Comparison of ENCODE assay signal across 26 cellular contexts in genomic region chr7:129875160-129875559, GRCh38.
DNase-seq lines count a peak whose midpoint lies in the region; ATAC-seq, FAIRE-seq and TF ChIP-seq lines count a peak whose summit lies in the region.
"Had no signal": no experiment of that assay in that cellular context is flagged by ENCODE, and none has a peak within 500 bp of the region (broad histone marks: within the 10 kb centered on the region; RNA-seq: fewer than 3 reads in every experiment).

No MANE protein-coding gene starts in this region.

- WGBS in esophagus squamous epithelium, 2 donors: 48 to 59% methylated on average over 2 of the region's 2 CpGs
- WGBS in psoas muscle, 3 donors: 68 to 85% (median 80%) methylated on average over 2 of the region's 2 CpGs

- DNase-seq in CD8-positive, alpha-beta memory T cell: no peak
- no peak for DNase-seq in HFFc6
- no peak for DNase-seq in esophagus squamous epithelium (lab: John Stamatoyannopoulos, UW)
- no peak for DNase-seq in psoas muscle
- no peak for DNase-seq in HTR-8/SVneo (ENCODE audit: insufficient read length, low spot score)
- no peak for DNase-seq in anterior cingulate cortex (lab: John Stamatoyannopoulos, UW)
- DNase-seq: activated CD4-positive, alpha-beta T cell treated with anti-CD3 and anti-CD28 coated beads, Interleukin-2, amount 50 U/mL, for 4 hours; activated naive CD4-positive, alpha-beta T cell treated with anti-CD3 and anti-CD28 coated beads, Interleukin-2, amount 50 U/mL, for 16 hours; CD4-positive, alpha-beta memory T cell; central memory CD4-positive, alpha-beta T cell; DMS 273 treated with DMSO at 0.1 percent for 48 hours; H7; kidney glomerular epithelial cell; NCI-H1436; NCI-H446; NCI-H82; right lobe of liver; stimulated activated CD4-positive, alpha-beta T cell treated with anti-CD3 and anti-CD28 coated beads, Interleukin-15, amount 100 ng/mL, for 24 hours; stimulated activated naive CD4-positive, alpha-beta T cell; T-helper 1 cell; testis had no signal

- no peak for TF ChIP-seq POLR2A in esophagus squamous epithelium (IDR thresholded peaks at IDR 0.05)

- H3K36me3 Mint-ChIP-seq in CD8-positive, alpha-beta memory T cell: peaks cover 3 to 64% (median 23%) of the 10 kb centered on the region in 3 donors
- peaks cover 38% of the 10 kb centered on the region for H3K36me3 Mint-ChIP-seq in HFFc6 (ENCODE audit: low read depth)

- no peak overlapping the region for H3K4me3 ChIP-seq in CD8-positive, alpha-beta memory T cell (ENCODE audit: low read length)
- no peak overlapping the region for H3K4me3 ChIP-seq in esophagus squamous epithelium
- H3K4me3 ChIP-seq in psoas muscle: peak overlapping the region; percentile 43
- H3K4me3 ChIP-seq: right lobe of liver, testis had no signal

- FAIRE-seq in HTR-8/SVneo (lab: Jason Lieb, UNC): no peak

- intact Hi-C loops in esophagus squamous epithelium (cut with DNase I): no loop called here
- intact Hi-C loops in psoas muscle (cut with DNase I): loop anchor here (5.0 to 10.0 kb wide), 2 partner anchors 50 to 77 kb away; partner anchors contain the start of gene UBE2H (in 1 of the 2)

- H3K36me3 ChIP-seq in CD8-positive, alpha-beta memory T cell (ENCODE audit: insufficient read depth, low read length): no peaks in the 10 kb centered on the region
- H3K36me3 ChIP-seq in esophagus squamous epithelium (peaks cover 0 to 44% (median 0%) of the 10 kb centered on the region in 3 donors), psoas muscle (ENCODE audit: insufficient read depth in 1 of 2, low read depth in 1 of 2) (peaks cover 2 to 12% of the 10 kb centered on the region in 2 donors)
- H3K36me3 ChIP-seq: right lobe of liver had no signal

- H3K9me3 Mint-ChIP-seq in CD8-positive, alpha-beta memory T cell: no peaks in the 10 kb centered on the region
- no peaks in the 10 kb centered on the region for H3K9me3 Mint-ChIP-seq in HFFc6
- H3K9me3 Mint-ChIP-seq: activated T-helper 17 cell treated with anti-CD3 and anti-CD28 coated beads, Interleukin-2, amount 50 U/mL, for 72 hours; dendritic cell treated with granulocyte-macrophage colony-stimulating factor and Interleukin-4, amounts not matched to agents 40 ng/mL and 50 ng/mL, for 4 days had no signal

- H3K4me1 Mint-ChIP-seq in CD8-positive, alpha-beta memory T cell: peaks cover 33 to 49% (median 36%) of the 10 kb centered on the region in 3 donors
- peaks cover 49% of the 10 kb centered on the region for H3K4me1 Mint-ChIP-seq in HFFc6 (ENCODE audit: low read depth)

- no peak for ATAC-seq in psoas muscle
- ATAC-seq in HG03571 (IDR thresholded peaks at IDR 0.05; ENCODE audit: unreplicated experiment): no peak
- ATAC-seq: activated T-helper 17 cell treated with anti-CD3 and anti-CD28 coated beads, Interleukin-2, amount 50 U/mL, for 72 hours had no signal

- POLR2A ChIA-PET in CD8-positive, alpha-beta memory T cell (lab: Charles Lee): no interaction called here

- no peak overlapping the region for H3K4me3 Mint-ChIP-seq in CD8-positive, alpha-beta memory T cell
- H3K4me3 Mint-ChIP-seq in HFFc6: no peak overlapping the region
- H3K4me3 Mint-ChIP-seq: CD4-positive, alpha-beta memory T cell; dendritic cell treated with granulocyte-macrophage colony-stimulating factor and Interleukin-4, amounts not matched to agents 40 ng/mL and 50 ng/mL, for 4 days had no signal

- H3K27ac Mint-ChIP-seq in CD8-positive, alpha-beta memory T cell: no peak overlapping the region
- 0 out of 2 replicates have a peak overlapping the region, but pooled peaks have one; percentile 64 for H3K27ac Mint-ChIP-seq in HFFc6
- H3K27ac Mint-ChIP-seq: activated T-helper 17 cell treated with anti-CD3 and anti-CD28 coated beads, Interleukin-2, amount 50 U/mL, for 72 hours; dendritic cell treated with granulocyte-macrophage colony-stimulating factor and Interleukin-4, amounts not matched to agents 40 ng/mL and 50 ng/mL, for 4 days had no signal

- CTCF ChIA-PET in CD8-positive, alpha-beta memory T cell (lab: Charles Lee): no interaction called here

- no peaks in the 10 kb centered on the region for H3K27me3 ChIP-seq in CD8-positive, alpha-beta memory T cell (ENCODE audit: insufficient read depth, low read length, poor library complexity, severe bottlenecking)
- H3K27me3 ChIP-seq in esophagus squamous epithelium: no peaks in the 10 kb centered on the region
- H3K27me3 ChIP-seq in psoas muscle (ENCODE audit: insufficient read depth in 3 of 3, low read length in 2 of 3): no peaks in the 10 kb centered on the region
- H3K27me3 ChIP-seq: ascending aorta, right lobe of liver, testis had no signal

- no peaks in the 10 kb centered on the region for H3K27me3 Mint-ChIP-seq in CD8-positive, alpha-beta memory T cell
- H3K27me3 Mint-ChIP-seq in HFFc6 (ENCODE audit: insufficient read depth): no peaks in the 10 kb centered on the region
- H3K27me3 Mint-ChIP-seq: activated T-helper 17 cell treated with anti-CD3 and anti-CD28 coated beads, Interleukin-2, amount 50 U/mL, for 72 hours; CD4-positive, alpha-beta memory T cell; dendritic cell treated with granulocyte-macrophage colony-stimulating factor and Interleukin-4, amounts not matched to agents 40 ng/mL and 50 ng/mL, for 4 days had no signal

- TF ChIP-seq CTCF in HFFc6 (IDR thresholded peaks at IDR 0.05) (no peak), esophagus squamous epithelium (IDR thresholded peaks at IDR 0.05) (no peak), psoas muscle (IDR thresholded peaks at IDR 0.05) (no peak)

- no peaks in the 10 kb centered on the region for H3K9me3 ChIP-seq in CD8-positive, alpha-beta memory T cell (ENCODE audit: low read length)
- no peaks in the 10 kb centered on the region for H3K9me3 ChIP-seq in esophagus squamous epithelium
- no peaks in the 10 kb centered on the region for H3K9me3 ChIP-seq in psoas muscle
- H3K9me3 ChIP-seq: ascending aorta, right lobe of liver, testis had no signal

- H3K27ac ChIP-seq in CD8-positive, alpha-beta memory T cell (ENCODE audit: low read depth, low read length): peak overlapping the region; percentile 79
- H3K27ac ChIP-seq in esophagus squamous epithelium (peak overlapping the region in 3 of 4 donors; percentile 64 to 70 (median 65)), psoas muscle (peak overlapping the region; percentile 60)
- H3K27ac ChIP-seq: RWPE1, testis had no signal

- H3K4me1 ChIP-seq in CD8-positive, alpha-beta memory T cell (ENCODE audit: insufficient read depth, low read length): no peaks in the 10 kb centered on the region
- H3K4me1 ChIP-seq in esophagus squamous epithelium (peaks cover 16 to 60% (median 28%) of the 10 kb centered on the region in 3 donors), psoas muscle (peaks cover 45% of the 10 kb centered on the region)
